In genomic region chr6:52598824-52599190, GRCh38 we compare ENCODE assay signal across 2 cellular contexts.
TF ChIP-seq lines count a peak whose summit lies in the region.

No MANE protein-coding gene starts in this region.

TF ChIP-seq in GM23338, 12 proteins besides CTCF, POLR2A, EP300 and RAD21:
- TF ChIP-seq ZNF114 (CRISPR knock-in tag; IDR thresholded peaks at IDR 0.05) = no peak
- TF ChIP-seq ZNF462 (CRISPR knock-in tag; IDR thresholded peaks at IDR 0.05) = no peak
- no peak for TF ChIP-seq REST (IDR thresholded peaks at IDR 0.05; ENCODE audit: unreplicated experiment)
- no peak for TF ChIP-seq ETS1 (IDR thresholded peaks at IDR 0.05)
- TF ChIP-seq POLR2AphosphoS5 (IDR thresholded peaks at IDR 0.05; ENCODE audit: low read depth) = no peak
- no peak for TF ChIP-seq ZNF331 (CRISPR knock-in tag; IDR thresholded peaks at IDR 0.05; ENCODE audit: low read depth)
- no peak for TF ChIP-seq NANOG (IDR thresholded peaks at IDR 0.05; ENCODE audit: borderline replicate concordance)
- TF ChIP-seq JUNB (IDR thresholded peaks at IDR 0.05; ENCODE audit: unreplicated experiment) = no peak
- TF ChIP-seq CREB1 (CRISPR knock-in tag; IDR thresholded peaks at IDR 0.05; ENCODE audit: low read depth) = no peak
- TF ChIP-seq EZH2 (IDR thresholded peaks at IDR 0.05; ENCODE audit: low read depth, unreplicated experiment) = no peak
- no peak for TF ChIP-seq STAT1 (IDR thresholded peaks at IDR 0.05; ENCODE audit: unreplicated experiment)
- TF ChIP-seq EZH2phosphoT487 (IDR thresholded peaks at IDR 0.05; ENCODE audit: unreplicated experiment) = no peak

TF ChIP-seq in endothelial cell of umbilical vein, 7 proteins besides CTCF, POLR2A, EP300 and RAD21:
- TF ChIP-seq GATA2 (IDR thresholded peaks at IDR 0.05; ENCODE audit: insufficient read depth, insufficient read length, low read depth, low read length) (no peak), FOS (IDR thresholded peaks at IDR 0.05; ENCODE audit: borderline replicate concordance, insufficient read depth, low read length) (no peak), EZH2 (IDR thresholded peaks at IDR 0.05; ENCODE audit: borderline replicate concordance, low read depth, low read length, severe bottlenecking) (no peak), MYC (IDR thresholded peaks at IDR 0.05; ENCODE audit: low read depth, low read length) (no peak), MAX (IDR thresholded peaks at IDR 0.05; ENCODE audit: insufficient read depth, insufficient read length) (no peak), POLR2AphosphoS5 (IDR thresholded peaks at IDR 0.05; ENCODE audit: insufficient read depth, low read depth, low read length) (no peak), JUN (IDR thresholded peaks at IDR 0.05; ENCODE audit: borderline replicate concordance, insufficient read depth, insufficient read length, low read depth) (no peak)
